14 cellular contexts compared by ENCODE assay signal in the genomic region with DNA sequence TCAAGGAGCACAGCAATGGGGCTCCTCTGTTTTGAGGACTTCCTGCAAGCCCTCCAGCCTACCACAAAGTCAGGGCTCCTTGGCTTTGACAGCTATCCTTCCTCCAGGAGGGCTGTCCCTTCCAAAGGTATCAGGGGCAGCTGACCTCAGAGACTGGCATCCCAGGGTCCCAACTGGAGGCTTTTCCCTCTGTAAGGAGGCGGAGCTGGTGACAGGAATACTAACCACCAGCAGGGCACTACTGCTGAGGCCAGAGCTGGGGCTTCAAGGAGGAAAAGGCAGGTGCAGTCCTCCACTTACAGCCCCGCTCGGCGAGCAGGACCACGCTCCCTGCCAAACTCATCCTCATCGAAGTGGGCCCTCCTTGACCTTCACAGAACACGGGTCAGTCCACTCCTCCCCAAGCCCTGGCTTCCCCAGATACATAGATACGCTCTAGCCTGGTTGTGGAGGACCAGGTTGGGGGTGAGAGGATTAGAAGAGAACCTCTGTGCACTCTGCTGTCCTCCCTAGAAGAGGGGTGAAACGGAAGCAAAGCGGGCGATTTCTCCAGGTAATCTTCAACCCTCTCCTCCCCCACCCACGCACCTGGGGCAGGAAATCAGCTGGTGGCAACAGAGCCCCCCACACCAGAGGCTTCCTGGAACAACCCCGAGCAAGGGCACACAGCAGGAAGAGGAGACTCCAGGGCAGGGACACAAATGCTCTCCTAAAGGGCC. TPM values are rescaled to one million over a fixed set of nuclear protein-coding genes. Genes with fewer than 3 reads are reported as not detected.
DNase-seq lines count a peak whose midpoint lies in the region; TF ChIP-seq lines count a peak whose summit lies in the region.
"Had no signal": no experiment of that assay in that cellular context is flagged by ENCODE, and none has a peak within 500 bp of the region (broad histone marks: within the 10 kb centered on the region; RNA-seq: fewer than 3 reads in every experiment).

No MANE protein-coding gene starts in this region.

- H3K27ac Mint-ChIP-seq in activated CD4-positive, alpha-beta T cell treated with anti-CD3 and anti-CD28 coated beads, Interleukin-2, amount 10 ng/mL, durations not matched to agents 7 days and 5 days: peak overlapping the region; percentile 47
- H3K27ac Mint-ChIP-seq in activated naive CD8-positive, alpha-beta T cell: peak overlapping the region; percentile 88
- H3K27ac Mint-ChIP-seq: HFFc6 had no signal

- H3K4me1 ChIP-seq in MM.1S (ENCODE audit: low read length) (peaks cover 25% of the 10 kb centered on the region), skeletal muscle tissue (ENCODE audit: control insufficient read depth in 3 of 3, insufficient read depth in 3 of 3, low read length in 3 of 3) (peaks cover 62 to 81% (median 63%) of the 10 kb centered on the region in 3 donors)

- no peaks in the 10 kb centered on the region for H3K9me3 Mint-ChIP-seq in activated CD4-positive, alpha-beta T cell treated with anti-CD3 and anti-CD28 coated beads, Interleukin-2, amount 10 ng/mL, durations not matched to agents 7 days and 5 days
- no peaks in the 10 kb centered on the region for H3K9me3 Mint-ChIP-seq in activated naive CD8-positive, alpha-beta T cell (ENCODE audit: low read depth)
- H3K9me3 Mint-ChIP-seq: HFFc6 had no signal

- no peaks in the 10 kb centered on the region for H4K20me1 ChIP-seq in MM.1S (ENCODE audit: insufficient read depth, low read length)

- CTCF ChIA-PET in activated CD4-positive, alpha-beta T cell treated with anti-CD3 and anti-CD28 coated beads, Interleukin-2, amount 10 ng/mL, durations not matched to agents 7 days and 5 days (lab: Charles Lee): interaction anchor here (1.0 to 1.5 kb wide), 4 partner anchors 10 to 37 kb away, joined by 4 read pairs; no protein-coding TSS in a partner anchor

- H3K36me3 ChIP-seq in MM.1S (replicated peaks; ENCODE audit: insufficient read depth, low read length) (no peaks in the 10 kb centered on the region), skeletal muscle tissue (ENCODE audit: control insufficient read depth in 3 of 3, insufficient read depth in 3 of 3, low read length in 3 of 3) (peaks cover 0 to 3% (median 2%) of the 10 kb centered on the region in 3 donors)
- H3K36me3 ChIP-seq: vagina had no signal

- H3K36me3 Mint-ChIP-seq in activated CD4-positive, alpha-beta T cell treated with anti-CD3 and anti-CD28 coated beads, Interleukin-2, amount 10 ng/mL, durations not matched to agents 7 days and 5 days (ENCODE audit: low read depth): peaks cover 1% of the 10 kb centered on the region
- no peaks in the 10 kb centered on the region for H3K36me3 Mint-ChIP-seq in activated naive CD8-positive, alpha-beta T cell

- no peaks in the 10 kb centered on the region for H3K9me3 ChIP-seq in MM.1S (replicated peaks; ENCODE audit: insufficient read depth, low read length)
- no peaks in the 10 kb centered on the region for H3K9me3 ChIP-seq in skeletal muscle tissue (ENCODE audit: control insufficient read depth in 3 of 3, low read length in 3 of 3)
- H3K9me3 ChIP-seq: mucosa of descending colon, vagina had no signal

- H3K27ac ChIP-seq in MM.1S (ENCODE audit: low read length) (peak overlapping the region; percentile 83; the same call in 1 of the 2 replicates), skeletal muscle tissue (ENCODE audit: low read depth, low read length) (no peak overlapping the region)
- H3K27ac ChIP-seq: vagina had no signal

- POLR2A ChIA-PET in activated CD4-positive, alpha-beta T cell treated with anti-CD3 and anti-CD28 coated beads, Interleukin-2, amount 10 ng/mL, durations not matched to agents 7 days and 5 days (lab: Charles Lee): no interaction called here

- no peaks in the 10 kb centered on the region for H3K27me3 Mint-ChIP-seq in activated CD4-positive, alpha-beta T cell treated with anti-CD3 and anti-CD28 coated beads, Interleukin-2, amount 10 ng/mL, durations not matched to agents 7 days and 5 days
- H3K27me3 Mint-ChIP-seq in activated naive CD8-positive, alpha-beta T cell: no peaks in the 10 kb centered on the region

- peaks cover 7% of the 10 kb centered on the region; the same call in 1 of the 2 replicates for H3F3A ChIP-seq in MM.1S (ENCODE audit: insufficient read depth, low read length)

- H3K4me1 Mint-ChIP-seq in activated CD4-positive, alpha-beta T cell treated with anti-CD3 and anti-CD28 coated beads, Interleukin-2, amount 10 ng/mL, durations not matched to agents 7 days and 5 days: peaks cover 36% of the 10 kb centered on the region
- H3K4me1 Mint-ChIP-seq in activated naive CD8-positive, alpha-beta T cell (ENCODE audit: low read depth): peaks cover 59% of the 10 kb centered on the region

- no peak overlapping the region for H3K4me2 ChIP-seq in MM.1S (ENCODE audit: low read depth, low read length)

- no peak overlapping the region for H2AFZ ChIP-seq in MM.1S (ENCODE audit: low read length)

- H3K4me3 ChIP-seq in MM.1S (ENCODE audit: low read length) (no peak overlapping the region), skeletal muscle tissue (ENCODE audit: low read length in 3 of 3) (no peak overlapping the region)
- H3K4me3 ChIP-seq: mucosa of descending colon, vagina had no signal

- H3K9me2 ChIP-seq in MM.1S (replicated peaks; ENCODE audit: insufficient read depth, low read length): no peaks in the 10 kb centered on the region

- no peak for DNase-seq in activated CD4-positive, alpha-beta T cell treated with anti-CD3 and anti-CD28 coated beads, Interleukin-2, amount 10 ng/mL, durations not matched to agents 7 days and 5 days
- no peak for DNase-seq in activated CD4-positive, alpha-beta T cell treated with anti-CD3 and anti-CD28 coated beads, Interleukin-2, amount 50 U/mL, for 4 hours
- DNase-seq in MM.1S (no peak), NCI-H446 (lab: John Stamatoyannopoulos, UW) (no peak), SKM-1 (lab: John Stamatoyannopoulos, UW; ENCODE audit: unreplicated experiment) (no peak), posterior vena cava (ENCODE audit: low spot score) (no peak)
- DNase-seq: caudate nucleus, DMS79, HFFc6, mucosa of descending colon, NCI-H2081 treated with DMSO at 0.1 percent for 48 hours had no signal

- H3K9ac ChIP-seq in MM.1S (ENCODE audit: low read length) (no peak overlapping the region), skeletal muscle tissue (ENCODE audit: low read depth in 1 of 3, low read length in 3 of 3) (peak overlapping the region; percentile 23 to 50 (median 30))

- no peak for TF ChIP-seq CTCF in MM.1S (IDR thresholded peaks at IDR 0.05; ENCODE audit: low read length)

- H3K27me3 ChIP-seq in MM.1S (replicated peaks; ENCODE audit: insufficient read depth, low read length): no peaks in the 10 kb centered on the region
- H3K27me3 ChIP-seq in skeletal muscle tissue (ENCODE audit: control insufficient read depth in 3 of 3, insufficient read depth in 3 of 3, low read length in 3 of 3): no peaks in the 10 kb centered on the region
- H3K27me3 ChIP-seq: vagina had no signal

- H3K79me2 ChIP-seq in MM.1S (ENCODE audit: low read length): peaks cover 30% of the 10 kb centered on the region; the same call in 1 of the 2 replicates

- H3K4me3 Mint-ChIP-seq in activated CD4-positive, alpha-beta T cell treated with anti-CD3 and anti-CD28 coated beads, Interleukin-2, amount 10 ng/mL, durations not matched to agents 7 days and 5 days: no peak overlapping the region
- peak overlapping the region; percentile 64 for H3K4me3 Mint-ChIP-seq in activated naive CD8-positive, alpha-beta T cell
- H3K4me3 Mint-ChIP-seq: HFFc6 had no signal

- intact Hi-C loops in posterior vena cava (cut with DNase I): no loop called here

RNA-seq across cellular contexts. Expression of gene ST3GAL2, which starts 20.5 kb away (rescaled TPM):
- total RNA-seq in activated CD4-positive, alpha-beta T cell treated with anti-CD3 and anti-CD28 coated beads, Interleukin-2, amount 10 ng/mL, durations not matched to agents 7 days and 5 days: 10 to 100 TPM; 24.5 to 25.6 TPM
- 24.5 TPM for total RNA-seq in skeletal muscle tissue
- total RNA-seq in posterior vena cava: 10 to 100 TPM; 27.7 to 29.4 TPM

RNA-seq across cellular contexts. Expression of gene FCSK, which starts 36.0 kb away (rescaled TPM):
- total RNA-seq in activated CD4-positive, alpha-beta T cell treated with anti-CD3 and anti-CD28 coated beads, Interleukin-2, amount 10 ng/mL, durations not matched to agents 7 days and 5 days: 10 to 100 TPM; 16.8 to 18.8 TPM
- total RNA-seq in skeletal muscle tissue (6.8 TPM), posterior vena cava (10 to 100 TPM; 10.7 to 11.0 TPM)
